17 cellular contexts compared by ENCODE assay signal in genomic region chr14:24259282-24260025, GRCh38. TPM values are rescaled to one million over a fixed set of nuclear protein-coding genes. Genes with fewer than 3 reads are reported as not detected.
DNase-seq lines count a peak whose midpoint lies in the region; ATAC-seq and TF ChIP-seq lines count a peak whose summit lies in the region.
"Had no signal": no experiment of that assay in that cellular context is flagged by ENCODE, and none has a peak within 500 bp of the region (broad histone marks: within the 10 kb centered on the region; RNA-seq: fewer than 3 reads in every experiment).

No MANE protein-coding gene starts in this region.

- peaks cover 8% of the 10 kb centered on the region for H3K27me3 Mint-ChIP-seq in endothelial cell (ENCODE audit: unreplicated experiment)

- H3K27ac Mint-ChIP-seq in endothelial cell (ENCODE audit: unreplicated experiment) = peak overlapping the region; percentile 30
- H3K27ac Mint-ChIP-seq: nephron progenitor cell had no signal

- H3K36me3 Mint-ChIP-seq in endothelial cell (ENCODE audit: low read depth, unreplicated experiment) = no peaks in the 10 kb centered on the region

- DNase-seq in A172 (ENCODE audit: low spot score) (peak; percentile 7), MG63 (peak; percentile 59), endothelial cell (ENCODE audit: low spot score) (no peak), lung (ENCODE audit: low spot score) (peak; percentile 83), SIG-M5 (lab: John Stamatoyannopoulos, UW) (no peak)
- no peak for DNase-seq in activated CD4-positive, alpha-beta T cell treated with anti-CD3 and anti-CD28 coated beads for 48 hours
- DNase-seq: KBM-7; left colon; NCI-H187 treated with DMSO at 0.1 percent for 48 hours; NCI-H82; nephron progenitor cell; stimulated activated CD4-positive, alpha-beta T cell treated with anti-CD3 and anti-CD28 coated beads, Interleukin-15, amount 100 ng/mL, for 24 hours; transverse colon had no signal

- H3K9me3 ChIP-seq in MG63 = no peaks in the 10 kb centered on the region
- H3K9me3 ChIP-seq in lung (ENCODE audit: control insufficient read depth in 2 of 2, insufficient read depth in 1 of 2, low read length in 1 of 2) = no peaks in the 10 kb centered on the region
- H3K9me3 ChIP-seq: SJSA1, transverse colon had no signal

- 67 to 85% methylated on average over 15 to 16 of the region's 16 CpGs for WGBS in lung, 2 donors

- no peak overlapping the region for H3K4me3 Mint-ChIP-seq in endothelial cell (ENCODE audit: unreplicated experiment)
- H3K4me3 Mint-ChIP-seq: nephron progenitor cell had no signal

- peaks cover 9% of the 10 kb centered on the region for H3K4me1 Mint-ChIP-seq in endothelial cell (ENCODE audit: unreplicated experiment)
- H3K4me1 Mint-ChIP-seq: nephron progenitor cell had no signal

- H3K36me3 ChIP-seq in MG63 = no peaks in the 10 kb centered on the region
- H3K36me3 ChIP-seq in lung (ENCODE audit: control insufficient read depth in 2 of 2, insufficient read depth in 2 of 2, low read length in 2 of 2) = peaks cover 0 to 6% of the 10 kb centered on the region in 2 donors
- H3K36me3 ChIP-seq: SJSA1, transverse colon had no signal

- H3K9me3 Mint-ChIP-seq in endothelial cell (ENCODE audit: unreplicated experiment) = no peaks in the 10 kb centered on the region
- H3K9me3 Mint-ChIP-seq: nephron progenitor cell had no signal

- TF ChIP-seq CTCF in endothelial cell (IDR thresholded peaks at IDR 0.05; ENCODE audit: unreplicated experiment) (no peak), lung (IDR thresholded peaks at IDR 0.05; ENCODE audit: control extremely low read depth, extremely low read depth) (no peak)

- H3K27ac ChIP-seq in lung (ENCODE audit: low read depth in 1 of 2, low read length in 1 of 2) = peak overlapping the region in 1 of 2 donors; percentile 59
- H3K27ac ChIP-seq: dorsolateral prefrontal cortex, SJSA1, transverse colon had no signal

- ATAC-seq in lung (ENCODE audit: insufficient read depth, low FRiP score) (peak; percentile 27), HG03045 (IDR thresholded peaks at IDR 0.05; ENCODE audit: unreplicated experiment) (no peak), GM19397 (IDR thresholded peaks at IDR 0.05; ENCODE audit: unreplicated experiment) (no peak)
- ATAC-seq: left colon had no signal

- H3K4me3 ChIP-seq in MG63 (no peak overlapping the region), lung (no peak overlapping the region)
- H3K4me3 ChIP-seq: dorsolateral prefrontal cortex, SJSA1, transverse colon had no signal

- H3K4me1 ChIP-seq in lung (ENCODE audit: control insufficient read depth in 2 of 2, insufficient read depth in 2 of 2, low read length in 2 of 2) = peaks cover 0 to 11% of the 10 kb centered on the region in 2 donors
- H3K4me1 ChIP-seq: transverse colon had no signal

- H3K27me3 ChIP-seq in MG63 (no peaks in the 10 kb centered on the region), lung (ENCODE audit: control insufficient read depth, insufficient read depth) (no peaks in the 10 kb centered on the region)
- H3K27me3 ChIP-seq: dorsolateral prefrontal cortex, SJSA1, transverse colon had no signal

RNA-seq across cellular contexts. Expression of gene TGM1, which starts 3.5 kb away (rescaled TPM):
- 0.64 and 3.3 TPM in 2 replicates for total RNA-seq in A172 (2014; rRNA removed; shearing (Covaris generic))
- total RNA-seq in MG63 (2014; rRNA removed; shearing (Covaris generic); ENCODE audit: low replicate concordance) = 0.86 and 2.0 TPM in 2 replicates
- total RNA-seq in endothelial cell (ENCODE audit: unreplicated experiment) = 1.7 TPM
- 1 to 10 TPM; 1.9 to 8.8 TPM for total RNA-seq in lung
- polyA plus RNA-seq in lung = 10 to 100 TPM in 1 of 2 donors, 1 to 10 TPM in 1; 9.8 to 11.3 TPM

RNA-seq across cellular contexts. Expression of gene RABGGTA, which starts 11.9 kb away (rescaled TPM):
- 14.7 and 15.2 TPM in 2 replicates for total RNA-seq in A172 (2014; rRNA removed; shearing (Covaris generic))
- 1.7 and 2.6 TPM in 2 replicates for total RNA-seq in MG63 (2014; rRNA removed; shearing (Covaris generic); ENCODE audit: low replicate concordance)
- 17.7 TPM for total RNA-seq in endothelial cell (ENCODE audit: unreplicated experiment)
- total RNA-seq in lung = 10 to 100 TPM; 19.7 to 55.8 TPM
- polyA plus RNA-seq in lung = 10 to 100 TPM; 40.3 to 45.4 TPM

RNA-seq across cellular contexts. Expression of gene TINF2, which starts 17.0 kb away (rescaled TPM):
- total RNA-seq in A172 (2014; rRNA removed; shearing (Covaris generic)) = 36.1 and 44.5 TPM in 2 replicates
- 23.6 and 36.7 TPM in 2 replicates for total RNA-seq in MG63 (2014; rRNA removed; shearing (Covaris generic); ENCODE audit: low replicate concordance)
- total RNA-seq in endothelial cell (ENCODE audit: unreplicated experiment) = 25.4 TPM
- total RNA-seq in lung = 10 to 100 TPM; 48.2 to 89.1 TPM
- 10 to 100 TPM; 45.2 to 82.6 TPM for polyA plus RNA-seq in lung

RNA-seq across cellular contexts. Expression of gene GMPR2, which starts 26.7 kb away (rescaled TPM):
- total RNA-seq in A172 (2014; rRNA removed; shearing (Covaris generic)) = 49.3 and 52.7 TPM in 2 replicates
- total RNA-seq in MG63 (2014; rRNA removed; shearing (Covaris generic); ENCODE audit: low replicate concordance) = 54.0 and 60.9 TPM in 2 replicates
- total RNA-seq in endothelial cell (ENCODE audit: unreplicated experiment) (61.3 TPM), lung (10 to 100 TPM; 63.1 TPM)
- polyA plus RNA-seq in lung = 10 to 100 TPM; 42.9 to 71.1 TPM

RNA-seq across cellular contexts. Expression of gene NEDD8, which starts 27.3 kb away (rescaled TPM):
- total RNA-seq in A172 (2014; rRNA removed; shearing (Covaris generic)) = 201 and 286 TPM in 2 replicates
- total RNA-seq in MG63 (2014; rRNA removed; shearing (Covaris generic); ENCODE audit: low replicate concordance) = 138 and 173 TPM in 2 replicates
- total RNA-seq in endothelial cell (ENCODE audit: unreplicated experiment) (154 TPM), lung (100 to 1,000 TPM in 1 of 2 donors, 10 to 100 TPM in 1; 69.5 to 147 TPM)
- polyA plus RNA-seq in lung = 100 to 1,000 TPM; 242 to 246 TPM

Comparison
In these comparisons a context has a peak if more than half of its experiments do, and no peak if none do; other contexts are left out.
1. DNase-seq: peak in A172 (single experiment), MG63 (single experiment) and lung (single experiment); none in endothelial cell (single experiment), activated CD4-positive, alpha-beta T cell treated with anti-CD3 and anti-CD28 coated beads for 48 hours (single experiment) and SIG-M5 (single experiment).